In genomic region chr4:39025552-39026085, GRCh38 we compare ENCODE assay signal across 18 cellular contexts. TPM values are rescaled to one million over a fixed set of nuclear protein-coding genes. Genes with fewer than 3 reads are reported as not detected.
DNase-seq lines count a peak whose midpoint lies in the region; ATAC-seq and TF ChIP-seq lines count a peak whose summit lies in the region.
"Had no signal": no experiment of that assay in that cellular context is flagged by ENCODE, and none has a peak within 500 bp of the region (broad histone marks: within the 10 kb centered on the region; RNA-seq: fewer than 3 reads in every experiment).

No MANE protein-coding gene starts in this region.

- H3K9me3 Mint-ChIP-seq in activated B cell treated with CpG ODN at 0.5 μM for 24 hours = peaks cover 4% of the 10 kb centered on the region
- H3K9me3 Mint-ChIP-seq in natural killer cell = peaks cover 0 to 2% of the 10 kb centered on the region in 2 donors
- peaks cover 8% of the 10 kb centered on the region for H3K9me3 Mint-ChIP-seq in activated CD8-positive, alpha-beta memory T cell treated with anti-CD3 and anti-CD28 coated beads, Interleukin-2, amount 10 ng/mL, durations not matched to agents 7 days and 5 days (ENCODE audit: low read depth)

- H3K36me3 Mint-ChIP-seq in activated B cell treated with CpG ODN at 0.5 μM for 24 hours (ENCODE audit: low read depth) (peaks cover 34% of the 10 kb centered on the region), natural killer cell (no peaks in the 10 kb centered on the region)
- peaks cover 41% of the 10 kb centered on the region for H3K36me3 Mint-ChIP-seq in activated CD8-positive, alpha-beta memory T cell treated with anti-CD3 and anti-CD28 coated beads, Interleukin-2, amount 10 ng/mL, durations not matched to agents 7 days and 5 days
- H3K36me3 Mint-ChIP-seq: mesothelial cell of epicardium had no signal

- H3K36me3 ChIP-seq in DOHH2 (ENCODE audit: control insufficient read depth, low read length) = peaks cover 78% of the 10 kb centered on the region
- H3K36me3 ChIP-seq: gastroesophageal sphincter, pancreas had no signal

- CTCF ChIA-PET in activated B cell treated with CpG ODN at 0.5 μM for 24 hours (lab: Charles Lee) = no interaction called here
- CTCF ChIA-PET in activated CD8-positive, alpha-beta memory T cell treated with anti-CD3 and anti-CD28 coated beads, Interleukin-2, amount 10 ng/mL, durations not matched to agents 7 days and 5 days (lab: Charles Lee) = interaction anchor here (1.9 kb wide), 1 partner anchor 19 kb away, joined by 5 read pairs; no protein-coding TSS in a partner anchor

- H3K4me1 ChIP-seq in DOHH2 (ENCODE audit: control insufficient read depth, low read length) = peaks cover 38% of the 10 kb centered on the region
- H3K4me1 ChIP-seq: Caco-2, gastroesophageal sphincter, pancreas had no signal

- intact Hi-C loops in activated B cell treated with CpG ODN at 0.5 μM for 24 hours (cut with micrococcal nuclease) = loop anchor here (2.0 to 5.0 kb wide), 2 partner anchors 17 to 363 kb away; partner anchors contain the start of gene KLF3
- intact Hi-C loops in natural killer cell (cut with micrococcal nuclease) = no loop called here

- in situ Hi-C loops in KBM-7 (cut with MboI; ENCODE audit: low pct_unique_long_range_greater_than_20kb, low sequenced_read_pairs) = no loop called here

- H3K9me3 ChIP-seq in DOHH2 (ENCODE audit: control insufficient read depth, insufficient read depth, low read length) = no peaks in the 10 kb centered on the region
- H3K9me3 ChIP-seq: Caco-2, gastroesophageal sphincter, pancreas had no signal

- H3F3A ChIP-seq in DOHH2 (ENCODE audit: control insufficient read depth, insufficient read depth) = peaks cover 13% of the 10 kb centered on the region

- H3K27ac ChIP-seq in DOHH2 (ENCODE audit: low read depth, low read length) = no peak overlapping the region
- H3K27ac ChIP-seq: gastroesophageal sphincter, pancreas had no signal

- H3K4me1 Mint-ChIP-seq in activated B cell treated with CpG ODN at 0.5 μM for 24 hours = peaks cover 70% of the 10 kb centered on the region
- peaks cover 28 to 49% of the 10 kb centered on the region in 2 donors for H3K4me1 Mint-ChIP-seq in natural killer cell
- H3K4me1 Mint-ChIP-seq in activated CD8-positive, alpha-beta memory T cell treated with anti-CD3 and anti-CD28 coated beads, Interleukin-2, amount 10 ng/mL, durations not matched to agents 7 days and 5 days = peaks cover 28% of the 10 kb centered on the region
- H3K4me1 Mint-ChIP-seq: mesothelial cell of epicardium had no signal

- H3K4me2 ChIP-seq in DOHH2 (ENCODE audit: low read length) = 0 out of 2 replicates have a peak overlapping the region, but pooled peaks have one; percentile 6

- TF ChIP-seq CTCF in DOHH2 (IDR thresholded peaks at IDR 0.05; ENCODE audit: low read depth, low read length, poor library complexity, severe bottlenecking) = no peak
- no peak for TF ChIP-seq CTCF in activated B cell treated with CpG ODN at 0.5 μM for 24 hours (IDR thresholded peaks at IDR 0.05)
- TF ChIP-seq CTCF in natural killer cell (IDR thresholded peaks at IDR 0.05) = no peak

- H3K4me3 Mint-ChIP-seq in activated B cell treated with CpG ODN at 0.5 μM for 24 hours = no peak overlapping the region
- no peak overlapping the region for H3K4me3 Mint-ChIP-seq in natural killer cell
- H3K4me3 Mint-ChIP-seq in activated CD8-positive, alpha-beta memory T cell treated with anti-CD3 and anti-CD28 coated beads, Interleukin-2, amount 10 ng/mL, durations not matched to agents 7 days and 5 days = no peak overlapping the region
- H3K4me3 Mint-ChIP-seq: mesothelial cell of epicardium, T-cell had no signal

- peak overlapping the region; percentile 48 for H3K27ac Mint-ChIP-seq in activated B cell treated with CpG ODN at 0.5 μM for 24 hours
- peak overlapping the region; percentile 65 to 67 for H3K27ac Mint-ChIP-seq in natural killer cell
- H3K27ac Mint-ChIP-seq in activated CD8-positive, alpha-beta memory T cell treated with anti-CD3 and anti-CD28 coated beads, Interleukin-2, amount 10 ng/mL, durations not matched to agents 7 days and 5 days = no peak overlapping the region
- H3K27ac Mint-ChIP-seq: mesothelial cell of epicardium had no signal

- H3K27me3 ChIP-seq in DOHH2 (ENCODE audit: control insufficient read depth, low read length) = no peaks in the 10 kb centered on the region
- H3K27me3 ChIP-seq: gastroesophageal sphincter, pancreas had no signal

- peaks cover 97% of the 10 kb centered on the region for H3K79me2 ChIP-seq in DOHH2 (ENCODE audit: control insufficient read depth, low read length)

- H3K27me3 Mint-ChIP-seq in activated B cell treated with CpG ODN at 0.5 μM for 24 hours (no peaks in the 10 kb centered on the region), natural killer cell (ENCODE audit: low read depth in 2 of 2) (no peaks in the 10 kb centered on the region)
- H3K27me3 Mint-ChIP-seq in activated CD8-positive, alpha-beta memory T cell treated with anti-CD3 and anti-CD28 coated beads, Interleukin-2, amount 10 ng/mL, durations not matched to agents 7 days and 5 days = no peaks in the 10 kb centered on the region
- H3K27me3 Mint-ChIP-seq: T-cell had no signal

- ATAC-seq in activated B cell treated with CpG ODN at 0.5 μM for 24 hours (ENCODE audit: low read depth) = no peak
- ATAC-seq in natural killer cell = peak in 1 of 3 donors; percentile 43
- no peak for ATAC-seq in activated CD8-positive, alpha-beta memory T cell treated with anti-CD3 and anti-CD28 coated beads, Interleukin-2, amount 10 ng/mL, durations not matched to agents 7 days and 5 days
- ATAC-seq: gastroesophageal sphincter, pancreas, T-cell had no signal

- no peaks in the 10 kb centered on the region for H3K9me2 ChIP-seq in DOHH2 (replicated peaks; ENCODE audit: control insufficient read depth, low read length)

- H4K20me1 ChIP-seq in DOHH2 (ENCODE audit: control insufficient read depth, insufficient read depth, low read depth, low read length) = no peaks in the 10 kb centered on the region; the same call in 1 of the 2 replicates

- POLR2A ChIA-PET in activated B cell treated with CpG ODN at 0.5 μM for 24 hours (lab: Charles Lee) = interaction anchor here (14.9 kb wide), 1 partner anchor 19 kb away, joined by 215 read pairs; no protein-coding TSS in a partner anchor

- H3K4me3 ChIP-seq in DOHH2 (ENCODE audit: low read length) = no peak overlapping the region
- H3K4me3 ChIP-seq: gastroesophageal sphincter, pancreas had no signal

- DNase-seq in KBM-7 (peak; percentile 43), activated B cell treated with CpG ODN at 0.5 μM for 24 hours (no peak), natural killer cell (no peak), DMS79 (lab: John Stamatoyannopoulos, UW) (no peak), NCI-H510A (lab: John Stamatoyannopoulos, UW) (no peak)
- DNase-seq in stimulated activated CD4-positive, alpha-beta T cell treated with anti-CD3 and anti-CD28 coated beads, Interleukin-2, amount 100 ng/mL, for 48 hours = no peak
- DNase-seq in activated CD8-positive, alpha-beta memory T cell treated with anti-CD3 and anti-CD28 coated beads, Interleukin-2, amount 10 ng/mL, durations not matched to agents 7 days and 5 days = no peak
- DNase-seq: activated CD4-positive, alpha-beta T cell treated with anti-CD3 and anti-CD28 coated beads, Interleukin-2, amount 50 U/mL, for 4 hours; Caco-2; effector CD4-positive, alpha-beta T cell; HCEC 1CT; NCI-H2171 treated with DMSO at 0.1 percent for 48 hours; pancreas; small intestine; T-cell had no signal

RNA-seq across cellular contexts. Expression of gene TMEM156, which starts 6.6 kb away (rescaled TPM):
- total RNA-seq in activated B cell treated with CpG ODN at 0.5 μM for 24 hours (26.0 and 29.5 TPM in 2 replicates), natural killer cell (10 to 100 TPM; 13.8 to 22.3 (median 16.8) TPM)
- 10 to 100 TPM; 18.5 to 18.8 TPM for total RNA-seq in activated CD8-positive, alpha-beta memory T cell treated with anti-CD3 and anti-CD28 coated beads, Interleukin-2, amount 10 ng/mL, durations not matched to agents 7 days and 5 days
- total RNA-seq: Caco-2, gastroesophageal sphincter, mesothelial cell of epicardium had no signal

RNA-seq across cellular contexts. Expression of gene KLHL5, which starts 36.4 kb away (rescaled TPM):
- total RNA-seq in activated B cell treated with CpG ODN at 0.5 μM for 24 hours = 49.5 and 61.5 TPM in 2 replicates
- total RNA-seq in natural killer cell = 10 to 100 TPM; 12.6 to 14.2 (median 13.7) TPM
- total RNA-seq in activated CD8-positive, alpha-beta memory T cell treated with anti-CD3 and anti-CD28 coated beads, Interleukin-2, amount 10 ng/mL, durations not matched to agents 7 days and 5 days = 10 to 100 TPM; 21.6 to 26.2 TPM
